8 cellular contexts compared by ENCODE assay signal in the genomic region with DNA sequence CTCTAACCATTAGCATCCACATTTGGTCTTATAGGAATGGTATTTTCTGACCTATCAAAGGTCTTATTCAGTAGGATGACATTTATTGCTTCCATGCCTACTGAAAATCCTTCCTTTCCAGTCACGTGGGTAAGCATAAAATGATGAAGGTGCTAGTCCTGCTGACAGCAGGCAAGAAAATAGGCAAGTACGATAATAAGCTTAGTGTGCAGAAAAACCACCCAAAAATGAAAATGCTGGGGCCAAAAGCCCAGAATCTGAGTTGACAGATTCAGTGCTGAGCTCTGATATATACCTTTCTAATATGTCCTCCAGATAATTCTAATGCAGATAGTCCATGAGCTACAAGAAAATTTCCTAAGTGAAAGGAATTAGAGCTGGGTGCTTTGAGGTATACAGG.
"Had no signal": no experiment of that assay in that cellular context is flagged by ENCODE, and none has a peak within 500 bp of the region (broad histone marks: within the 10 kb centered on the region; RNA-seq: fewer than 3 reads in every experiment).

No MANE protein-coding gene starts in this region.

- H3K27me3 Mint-ChIP-seq: IgD-negative memory B cell had no signal

- ATAC-seq: GM23338 had no signal

- H3K27ac ChIP-seq: HL-60 had no signal

- H3K4me3 ChIP-seq: GM23338 had no signal

- H3K4me2 ChIP-seq: GM23338 had no signal

- H2AFZ ChIP-seq: GM23338 had no signal

- FAIRE-seq: H1, H54 had no signal

- H3K4me1 Mint-ChIP-seq: IgD-negative memory B cell had no signal

- DNase-seq: H9, HCEC 1CT, KBM-7 had no signal

- H3K36me3 Mint-ChIP-seq: IgD-negative memory B cell had no signal

- H3K27ac Mint-ChIP-seq: GM23338, H9, IgD-negative memory B cell had no signal

- H3K4me3 Mint-ChIP-seq: GM23338, H9, IgD-negative memory B cell had no signal

- H3K9me3 Mint-ChIP-seq: GM23338, H9 had no signal
